In genomic region chr15:46304320-46304719, GRCh38 we compare ENCODE assay signal across 8 cellular contexts.
DNase-seq lines count a peak whose midpoint lies in the region; ATAC-seq and TF ChIP-seq lines count a peak whose summit lies in the region.

No MANE protein-coding gene starts in this region.

- H3K27ac Mint-ChIP-seq in type B pancreatic cell = no peak overlapping the region

- H3K36me3 Mint-ChIP-seq in type B pancreatic cell = no peaks in the 10 kb centered on the region

- H3K27me3 ChIP-seq in cardiac muscle cell (no peaks in the 10 kb centered on the region), heart left ventricle (no peaks in the 10 kb centered on the region)

- peak in 1 of 2 donors; percentile 40 for DNase-seq in cardiac muscle cell (ENCODE audit: low read depth in 1 of 2, low spot score in 1 of 2)
- no peak for DNase-seq in heart left ventricle
- DNase-seq in NAMALWA (ENCODE audit: low spot score) = peak; percentile 58
- DNase-seq in dermis blood vessel endothelial cell = peak; percentile 40
- DNase-seq in type B pancreatic cell (ENCODE audit: extremely low spot score, unreplicated experiment) = no peak
- no peak for DNase-seq in amygdala (lab: John Stamatoyannopoulos, UW)
- no peak for DNase-seq in NCI-H446 (lab: John Stamatoyannopoulos, UW)

- H3K27me3 Mint-ChIP-seq in type B pancreatic cell = peaks cover 11% of the 10 kb centered on the region

- no peak overlapping the region for H3K27ac ChIP-seq in cardiac muscle cell
- no peak overlapping the region for H3K27ac ChIP-seq in heart left ventricle

- H3K9me3 Mint-ChIP-seq in type B pancreatic cell = no peaks in the 10 kb centered on the region

- intact Hi-C loops in heart left ventricle (cut with DNase I) = loop anchor here in 1 of 10 donors (10.0 kb wide), 1 partner anchor 590 kb away; no protein-coding TSS in a partner anchor

- 74 to 85% (median 83%) methylated on average over 4 of the region's 4 CpGs for WGBS in heart left ventricle, 4 donors

- H3K4me1 ChIP-seq in cardiac muscle cell (ENCODE audit: low read depth) (no peaks in the 10 kb centered on the region), heart left ventricle (peaks cover 0 to 6% (median 0%) of the 10 kb centered on the region in 12 donors)

- TF ChIP-seq CTCF in cardiac muscle cell (IDR thresholded peaks at IDR 0.05; ENCODE audit: low read depth, low read length) (peak; percentile 22), heart left ventricle (IDR thresholded peaks at IDR 0.05) (peak in 4 of 12 donors; percentile 10 to 24 (median 17)), type B pancreatic cell (conservative IDR thresholded peaks at IDR 0.05) (peak; percentile 76)

- no peak overlapping the region for H3K4me3 Mint-ChIP-seq in type B pancreatic cell

- no peaks in the 10 kb centered on the region for H3K4me1 Mint-ChIP-seq in type B pancreatic cell (ENCODE audit: unreplicated experiment)

- H3K36me3 ChIP-seq in cardiac muscle cell (no peaks in the 10 kb centered on the region), heart left ventricle (no peaks in the 10 kb centered on the region)

- ATAC-seq in heart left ventricle (no peak), GM19397 (IDR thresholded peaks at IDR 0.05; ENCODE audit: unreplicated experiment) (no peak)

- H3K9me3 ChIP-seq in cardiac muscle cell (ENCODE audit: low read depth) (no peaks in the 10 kb centered on the region), heart left ventricle (no peaks in the 10 kb centered on the region)

- TF ChIP-seq POLR2A in heart left ventricle (IDR thresholded peaks at IDR 0.05) = no peak

- H3K4me3 ChIP-seq in cardiac muscle cell (no peak overlapping the region), heart left ventricle (no peak overlapping the region)

Comparison
In these comparisons a context has a peak if more than half of its experiments do, and no peak if none do; other contexts are left out.
1. DNase-seq: peak in NAMALWA (single experiment) and dermis blood vessel endothelial cell (single experiment); none in heart left ventricle (0 of 5), type B pancreatic cell (single experiment), amygdala (0 of 56) and NCI-H446 (0 of 2).